ENCODE assay signal across 20 cellular contexts in genomic region chr1:66687333-66687732, GRCh38.
"Had no signal": no experiment of that assay in that cellular context is flagged by ENCODE, and none has a peak within 500 bp of the region (broad histone marks: within the 10 kb centered on the region; RNA-seq: fewer than 3 reads in every experiment).

No MANE protein-coding gene starts in this region.

- H3K4me1 ChIP-seq: gastrocnemius medialis, sigmoid colon, stomach, uterus had no signal

- H3K36me3 Mint-ChIP-seq: naive B cell had no signal

- H3K4me3 ChIP-seq: esophagus muscularis mucosa, gastrocnemius medialis, heart right ventricle, sigmoid colon, skin epidermis, stomach, uterus had no signal

- H3K9me3 ChIP-seq: esophagus muscularis mucosa, gastrocnemius medialis, heart right ventricle, neutrophil, sigmoid colon, stomach, uterus had no signal

- H3K27ac Mint-ChIP-seq: effector memory CD8-positive, alpha-beta T cell; naive B cell had no signal

- H3K27me3 ChIP-seq: esophagus muscularis mucosa, gastrocnemius medialis, heart right ventricle, neutrophil, sigmoid colon, stomach, uterus had no signal

- DNase-seq: effector memory CD8-positive, alpha-beta T cell; gastrocnemius medialis; heart right ventricle; hypothalamus; kidney glomerular epithelial cell; mesendoderm; naive B cell; posterior cingulate gyrus; sigmoid colon; stimulated activated CD4-positive, alpha-beta T cell treated with anti-CD3 and anti-CD28 coated beads, Interleukin-2, amount 100 ng/mL, for 24 hours; stimulated activated CD4-positive, alpha-beta T cell treated with anti-CD3 and anti-CD28 coated beads, Interleukin-4, amount 100 ng/mL, for 4 hours; stimulated activated naive CD4-positive, alpha-beta T cell; stomach; substantia nigra; trophoblast cell; uterus had no signal

- H3K27ac ChIP-seq: epithelial cell of prostate, esophagus muscularis mucosa, gastrocnemius medialis, heart right ventricle, neutrophil, sigmoid colon, skin epidermis, stomach, uterus had no signal

- H3K36me3 ChIP-seq: gastrocnemius medialis, neutrophil, sigmoid colon, uterus had no signal

- H3K4me3 Mint-ChIP-seq: effector memory CD8-positive, alpha-beta T cell; naive B cell had no signal

- H3K9me3 Mint-ChIP-seq: effector memory CD8-positive, alpha-beta T cell; naive B cell had no signal

- ATAC-seq: effector memory CD8-positive, alpha-beta T cell; gastrocnemius medialis; heart right ventricle had no signal

- H3K4me1 Mint-ChIP-seq: naive B cell had no signal
